In the genomic region with DNA sequence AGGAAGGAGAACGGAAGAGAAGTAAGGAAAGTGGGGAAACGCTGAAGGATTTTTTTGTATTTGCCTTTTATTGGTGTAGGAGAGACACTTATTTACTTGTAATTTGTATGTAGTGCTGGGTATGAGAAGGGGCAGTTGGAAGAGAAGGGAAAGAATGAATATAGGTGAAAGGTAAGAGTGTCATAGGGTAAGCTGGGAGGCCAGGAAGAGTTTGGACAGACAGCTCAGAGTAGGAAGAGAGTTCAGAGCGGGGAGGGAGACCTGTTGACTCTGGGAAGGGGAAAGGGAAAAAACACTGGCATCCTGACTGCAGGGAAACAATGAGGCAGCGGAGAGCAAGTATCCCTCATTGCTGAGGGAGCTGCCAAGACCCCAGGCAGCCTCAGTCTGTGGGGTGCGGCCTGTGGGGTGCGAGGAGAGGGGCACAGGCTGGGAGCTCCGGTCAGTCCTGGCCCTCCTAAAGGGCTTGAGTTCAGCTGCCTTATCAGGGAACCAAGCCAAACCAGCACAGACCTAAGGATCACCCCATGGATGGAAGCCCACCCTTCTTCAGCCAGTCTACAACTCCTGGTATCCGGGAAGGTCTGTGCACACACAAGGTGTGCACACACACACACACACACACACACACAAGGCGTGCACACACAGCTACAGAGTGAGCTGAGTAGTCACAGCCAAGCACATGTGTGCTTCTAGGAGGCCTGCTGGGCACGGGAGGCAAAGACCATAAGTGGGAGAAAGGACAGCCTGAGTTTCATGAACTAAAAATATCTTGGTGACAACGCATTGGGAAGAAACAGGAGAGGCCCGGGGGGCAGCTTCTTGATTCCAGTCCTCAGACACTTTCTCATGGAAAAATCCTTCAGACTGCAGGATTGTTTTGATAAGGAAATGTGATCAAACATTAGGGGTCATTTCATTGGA, we compare ENCODE assay signal across 8 cellular contexts. TPM values are rescaled to one million over a fixed set of nuclear protein-coding genes. Genes with fewer than 3 reads are reported as not detected.
DNase-seq lines count a peak whose midpoint lies in the region; ATAC-seq and TF ChIP-seq lines count a peak whose summit lies in the region.

No MANE protein-coding gene starts in this region.

- H3K27ac ChIP-seq in HEK293 (ENCODE audit: extremely low read depth, low read depth, low read length) (peak overlapping the region; percentile 79; the same call in 1 of the 2 replicates), brain microvascular endothelial cell (peak overlapping the region; percentile 90), layer of hippocampus (ENCODE audit: low read depth, low read length) (peak overlapping the region; percentile 88)

- no peaks in the 10 kb centered on the region for H3K27me3 ChIP-seq in brain microvascular endothelial cell (replicated peaks)
- no peaks in the 10 kb centered on the region for H3K27me3 ChIP-seq in layer of hippocampus (ENCODE audit: control insufficient read depth, insufficient read depth, low read length)

- no peaks in the 10 kb centered on the region for H3K36me3 ChIP-seq in HEK293 (ENCODE audit: control insufficient read depth in 2 of 2, insufficient read depth in 1 of 2, low read length in 2 of 2)
- H3K36me3 ChIP-seq in brain microvascular endothelial cell (replicated peaks): no peaks in the 10 kb centered on the region

- peak overlapping the region; percentile 3 for H3K27ac Mint-ChIP-seq in stimulated activated naive B cell treated with anti-CD40 and anti-IgM and Interleukin-4, amounts not matched to agents 10 μg/mL and 1 μg/mL and 100 μg/mL, for 72 hours

- H3K9me3 Mint-ChIP-seq in stimulated activated naive B cell treated with anti-CD40 and anti-IgM and Interleukin-4, amounts not matched to agents 10 μg/mL and 1 μg/mL and 100 μg/mL, for 72 hours: no peaks in the 10 kb centered on the region

- no peaks in the 10 kb centered on the region for H3K27me3 Mint-ChIP-seq in stimulated activated naive B cell treated with anti-CD40 and anti-IgM and Interleukin-4, amounts not matched to agents 10 μg/mL and 1 μg/mL and 100 μg/mL, for 72 hours

- ATAC-seq in stimulated activated naive B cell treated with anti-CD40 and anti-IgM and Interleukin-4, amounts not matched to agents 10 μg/mL and 1 μg/mL and 100 μg/mL, for 72 hours (replicated peaks): no peak
- no peak for ATAC-seq in HG03354 (IDR thresholded peaks at IDR 0.05; ENCODE audit: poor library complexity, severe bottlenecking, unreplicated experiment)
- ATAC-seq in GM21360 (IDR thresholded peaks at IDR 0.05; ENCODE audit: unreplicated experiment): no peak

- H3K4me3 ChIP-seq in HEK293 (ENCODE audit: low read depth, low read length) (no peak overlapping the region), brain microvascular endothelial cell (ENCODE audit: low read depth, low read length) (peak overlapping the region; percentile 23)

- no peaks in the 10 kb centered on the region for H3K9me3 ChIP-seq in HEK293 (ENCODE audit: control insufficient read depth, insufficient read depth, low read depth, low read length)

- CTCF ChIA-PET in HEK293 (lab: Yijun Ruan, JAX): interaction anchor here (0.6 to 2.1 kb wide), 7 partner anchors 16 to 344 kb away, joined by 3 to 6 read pairs (median 4); a partner anchor contains a TSS

- no peak overlapping the region for H3K4me3 Mint-ChIP-seq in stimulated activated naive B cell treated with anti-CD40 and anti-IgM and Interleukin-4, amounts not matched to agents 10 μg/mL and 1 μg/mL and 100 μg/mL, for 72 hours

- peaks cover 31 to 42% of the 10 kb centered on the region in 2 donors for H3K4me1 Mint-ChIP-seq in stimulated activated naive B cell treated with anti-CD40 and anti-IgM and Interleukin-4, amounts not matched to agents 10 μg/mL and 1 μg/mL and 100 μg/mL, for 72 hours

- peaks cover 7 to 12% of the 10 kb centered on the region in 2 donors for H3K36me3 Mint-ChIP-seq in stimulated activated naive B cell treated with anti-CD40 and anti-IgM and Interleukin-4, amounts not matched to agents 10 μg/mL and 1 μg/mL and 100 μg/mL, for 72 hours

- peaks cover 28% of the 10 kb centered on the region for H3K4me1 ChIP-seq in HEK293 (ENCODE audit: control insufficient read depth, insufficient read depth, low read length)

- DNase-seq in brain microvascular endothelial cell (peak; percentile 34), mesenteric fat pad (ENCODE audit: low spot score) (no peak)
- no peak for DNase-seq in stimulated activated naive B cell treated with anti-CD40 and anti-IgM and Interleukin-4, amounts not matched to agents 10 μg/mL and 1 μg/mL and 100 μg/mL, for 72 hours
- DNase-seq in central memory CD4-positive, alpha-beta T cell: no peak

- POLR2A ChIA-PET in HEK293 (lab: Yijun Ruan, JAX): interaction anchor here (1.4 to 4.3 kb wide), 2 partner anchors 120 to 125 kb away, joined by 3 to 56 read pairs; partner anchors contain the start of gene REV3L

- in situ Hi-C loops in brain microvascular endothelial cell (cut with HindIII; ENCODE audit: low pct_ligation_motif_present, low sequenced_read_pairs): no loop called here

- no peak for TF ChIP-seq CTCF in HEK293 (tag by site-specific recombination; IDR thresholded peaks at IDR 0.05)
- peak; percentile 10 for TF ChIP-seq CTCF in brain microvascular endothelial cell (IDR thresholded peaks at IDR 0.05; ENCODE audit: low read depth, low read length, missing control alignments)

TF ChIP-seq in HEK293, 187 proteins besides CTCF, POLR2A, EP300 and RAD21 (continues in another document):
- TF ChIP-seq HOXD13 (CRISPR knock-in tag; IDR thresholded peaks at IDR 0.05; ENCODE audit: borderline replicate concordance): no peak
- TF ChIP-seq ZNF416 (tag by site-specific recombination; IDR thresholded peaks at IDR 0.05): no peak
- TF ChIP-seq ZNF362 (tag by site-specific recombination; IDR thresholded peaks at IDR 0.05): no peak
- TF ChIP-seq PRDM1 (tag by site-specific recombination; IDR thresholded peaks at IDR 0.05): peak; percentile 97
- peak; percentile 13; the same call in 1 of the 2 replicates for TF ChIP-seq WT1 (tag by site-specific recombination; IDR thresholded peaks at IDR 0.05)
- peak; percentile 40 for TF ChIP-seq PRDM10 (tag by site-specific recombination; IDR thresholded peaks at IDR 0.05)
- TF ChIP-seq ZSCAN18 (tag by site-specific recombination; IDR thresholded peaks at IDR 0.05): no peak
- peak; percentile 18; the same call in 1 of the 2 replicates for TF ChIP-seq ZNF692 (tag by site-specific recombination; IDR thresholded peaks at IDR 0.05)
- TF ChIP-seq OSR2 (tag by site-specific recombination; IDR thresholded peaks at IDR 0.05): 0 out of 2 replicates have a peak, but pooled peaks have one; percentile 6

RNA-seq across cellular contexts. Expression of gene TRAF3IP2, which starts 2.9 kb away (rescaled TPM):
- 29.9 TPM for total RNA-seq in mesenteric fat pad
